Comparison of ENCODE assay signal across 8 cellular contexts in the genomic region with DNA sequence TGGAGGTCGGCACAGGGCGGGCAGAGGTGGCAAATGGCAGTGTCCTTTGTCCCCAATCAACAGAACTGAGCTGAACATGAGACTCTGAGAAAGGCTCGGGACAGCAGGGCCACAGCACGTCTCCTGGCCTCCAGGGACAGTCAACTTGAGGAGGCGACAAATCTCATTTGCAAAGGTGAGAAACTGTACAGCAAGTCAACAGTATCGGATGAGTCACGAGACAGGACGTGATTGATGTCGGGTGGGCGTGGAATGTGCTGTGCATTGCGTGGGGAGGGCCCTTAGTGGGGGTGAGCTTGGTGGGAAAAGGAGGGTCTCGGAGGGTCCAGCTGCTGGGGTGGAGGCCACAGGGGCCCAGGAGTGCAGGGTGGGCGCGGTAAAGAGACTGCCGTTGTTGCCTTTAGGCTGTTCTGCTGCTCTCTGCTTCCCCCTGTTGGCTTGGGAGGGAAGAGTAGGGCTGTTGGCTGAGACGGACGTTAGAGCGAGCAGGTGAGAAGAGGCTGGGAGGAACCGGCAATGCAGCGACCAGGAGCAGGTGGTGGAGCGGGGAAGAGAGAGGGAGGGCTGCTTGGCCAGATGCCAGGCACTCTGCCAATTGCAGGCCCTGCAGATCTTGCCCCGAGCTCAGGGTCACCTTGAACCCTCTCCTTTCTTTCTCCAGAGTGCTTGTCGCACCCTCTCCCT.
DNase-seq lines count a peak whose midpoint lies in the region; ATAC-seq and TF ChIP-seq lines count a peak whose summit lies in the region.

No MANE protein-coding gene starts in this region.

- H3K4me1 Mint-ChIP-seq in CD14-positive monocyte = peaks cover 11% of the 10 kb centered on the region

- no peak for TF ChIP-seq POLR2A in esophagus muscularis mucosa (IDR thresholded peaks at IDR 0.05; ENCODE audit: low read depth)

- 66% methylated on average over 23 of the region's 23 CpGs for WGBS in esophagus muscularis mucosa
- WGBS in thymus = 45% methylated on average over 23 of the region's 23 CpGs

- H3K27ac ChIP-seq in esophagus muscularis mucosa (replicated peaks in 1 of 4) (no peak overlapping the region), thymus (ENCODE audit: low read depth) (peak overlapping the region; percentile 75)

- peaks cover 0 to 4% (median 2%) of the 10 kb centered on the region in 3 donors for H3K27me3 Mint-ChIP-seq in CD14-positive monocyte (ENCODE audit: low read depth in 3 of 3)

- TF ChIP-seq CTCF in CD14-positive monocyte (IDR thresholded peaks at IDR 0.05) (peak; percentile 88), esophagus muscularis mucosa (IDR thresholded peaks at IDR 0.05) (peak; percentile 46 to 72 (median 58)), omental fat pad (IDR thresholded peaks at IDR 0.05) (no peak)

- H3K4me1 ChIP-seq in esophagus muscularis mucosa = peaks cover 11 to 41% (median 38%) of the 10 kb centered on the region in 4 donors
- peaks cover 51% of the 10 kb centered on the region for H3K4me1 ChIP-seq in thymus (ENCODE audit: control insufficient read depth, insufficient read depth, low read length)

- peak overlapping the region; percentile 81 to 92 for H3K4me3 Mint-ChIP-seq in CD14-positive monocyte

- no peaks in the 10 kb centered on the region for H3K27me3 ChIP-seq in esophagus muscularis mucosa
- H3K27me3 ChIP-seq in thymus (ENCODE audit: control insufficient read depth, insufficient read depth) = no peaks in the 10 kb centered on the region

- H3K36me3 Mint-ChIP-seq in CD14-positive monocyte = no peaks in the 10 kb centered on the region

- H3K9me3 ChIP-seq in esophagus muscularis mucosa = no peaks in the 10 kb centered on the region
- no peaks in the 10 kb centered on the region for H3K9me3 ChIP-seq in thymus (ENCODE audit: control insufficient read depth)

- H3K27ac Mint-ChIP-seq in CD14-positive monocyte = peak overlapping the region in 3 of 7 donors; percentile 30 to 88 (median 82)

- intact Hi-C loops in CD14-positive monocyte (cut with micrococcal nuclease) = loop anchor here in 1 of 2 donors (10.0 kb wide), 1 partner anchor 81 kb away; no protein-coding TSS in a partner anchor
- intact Hi-C loops in esophagus muscularis mucosa (cut with DNase I) = loop anchor here (5.0 kb wide), 2 partner anchors 92 to 162 kb away; partner anchors contain the start of gene BCL2

- H3K4me3 ChIP-seq in esophagus muscularis mucosa (peak overlapping the region in 3 of 4 donors; percentile 6 to 46 (median 23)), thymus (ENCODE audit: low read length) (peak overlapping the region; percentile 8)

- peak; percentile 42 for ATAC-seq in GM19372 (IDR thresholded peaks at IDR 0.05; ENCODE audit: low read depth, unreplicated experiment)
- peak; percentile 30 for ATAC-seq in HG03469 (IDR thresholded peaks at IDR 0.05; ENCODE audit: unreplicated experiment)
- peak; percentile 56 for ATAC-seq in omental fat pad (ENCODE audit: low FRiP score)

- peak; percentile 56 for DNase-seq in CD14-positive monocyte (ENCODE audit: low spot score)
- peak; percentile 94 for DNase-seq in NCI-H748 treated with DMSO at 0.1 percent for 48 hours (lab: John Stamatoyannopoulos, UW)
- DNase-seq in activated CD8-positive, alpha-beta memory T cell treated with anti-CD3 and anti-CD28 coated beads, Interleukin-2, amount 50 U/mL, for 48 hours = peak; percentile 87
- DNase-seq in esophagus muscularis mucosa (ENCODE audit: extremely low spot score) = no peak
- DNase-seq in omental fat pad (ENCODE audit: low spot score) = no peak

- H3K36me3 ChIP-seq in esophagus muscularis mucosa = no peaks in the 10 kb centered on the region
- H3K36me3 ChIP-seq in thymus (ENCODE audit: control insufficient read depth, insufficient read depth) = no peaks in the 10 kb centered on the region

- no peaks in the 10 kb centered on the region for H3K9me3 Mint-ChIP-seq in CD14-positive monocyte

- no peak for TF ChIP-seq EP300 in esophagus muscularis mucosa (IDR thresholded peaks at IDR 0.05)

Comparison
In these comparisons a context has a peak if more than half of its experiments do, and no peak if none do; other contexts are left out.
1. DNase-seq: peak in CD14-positive monocyte (single experiment), NCI-H748 treated with DMSO at 0.1 percent for 48 hours (single experiment) and activated CD8-positive, alpha-beta memory T cell treated with anti-CD3 and anti-CD28 coated beads, Interleukin-2, amount 50 U/mL, for 48 hours (single experiment); none in esophagus muscularis mucosa (single experiment) and omental fat pad (single experiment).
2. CTCF ChIP-seq: peak in CD14-positive monocyte (single experiment) and esophagus muscularis mucosa (3 of 3); none in omental fat pad (0 of 3).
3. Peak in every context shown above with its lines, with median percentiles within 50 percentile points of each other: ATAC-seq.